ENCODE assay signal across 1 cellular context in the genomic region with DNA sequence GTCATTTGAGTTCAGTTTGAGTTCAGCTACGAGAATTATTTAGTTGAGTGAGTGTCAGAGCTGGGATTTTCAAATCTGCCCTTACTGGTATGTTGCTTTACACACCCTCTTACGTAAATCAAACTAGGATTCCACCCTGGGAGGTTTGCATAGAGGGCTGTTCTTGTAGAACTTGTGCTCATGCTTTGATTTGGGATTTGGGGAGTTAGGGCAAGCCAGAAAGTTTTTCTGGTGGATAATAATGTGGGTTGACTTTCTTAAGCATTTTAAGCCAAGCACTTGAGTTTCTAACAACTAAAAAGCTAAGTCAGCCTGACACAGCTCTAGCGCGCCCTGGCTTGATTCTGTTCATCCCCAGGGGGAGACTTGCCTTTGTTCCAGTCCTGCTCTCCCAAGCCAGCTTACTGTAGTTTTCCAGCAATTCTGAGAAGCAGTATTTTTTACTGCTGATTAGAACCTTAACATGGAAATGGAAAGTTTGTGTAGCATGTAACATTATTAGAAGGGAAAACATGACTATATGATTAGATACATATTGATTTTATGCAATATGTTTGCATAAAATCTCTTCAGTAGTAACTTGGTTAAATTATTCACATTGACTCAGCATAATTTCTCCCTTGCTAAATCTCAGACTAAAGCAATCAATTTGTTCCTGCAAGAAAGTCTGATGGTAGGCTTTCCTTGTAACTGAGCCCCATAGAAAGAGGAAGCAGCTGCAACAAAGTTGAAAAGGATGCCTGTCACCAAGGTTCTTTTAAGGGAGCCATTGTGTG.
TF ChIP-seq lines count a peak whose summit lies in the region.

No MANE protein-coding gene starts in this region.

TF ChIP-seq in HEK293T, 16 proteins besides CTCF, POLR2A, EP300 and RAD21 (continued from another document):
- TF ChIP-seq NFRKB (IDR thresholded peaks at IDR 0.05) (no peak), CTBP1 (IDR thresholded peaks at IDR 0.05; ENCODE audit: borderline replicate concordance) (no peak)
TF ChIP-seq in HEK293T: peak in this region for 0.
